2 cellular contexts compared by ENCODE assay signal in the genomic region with DNA sequence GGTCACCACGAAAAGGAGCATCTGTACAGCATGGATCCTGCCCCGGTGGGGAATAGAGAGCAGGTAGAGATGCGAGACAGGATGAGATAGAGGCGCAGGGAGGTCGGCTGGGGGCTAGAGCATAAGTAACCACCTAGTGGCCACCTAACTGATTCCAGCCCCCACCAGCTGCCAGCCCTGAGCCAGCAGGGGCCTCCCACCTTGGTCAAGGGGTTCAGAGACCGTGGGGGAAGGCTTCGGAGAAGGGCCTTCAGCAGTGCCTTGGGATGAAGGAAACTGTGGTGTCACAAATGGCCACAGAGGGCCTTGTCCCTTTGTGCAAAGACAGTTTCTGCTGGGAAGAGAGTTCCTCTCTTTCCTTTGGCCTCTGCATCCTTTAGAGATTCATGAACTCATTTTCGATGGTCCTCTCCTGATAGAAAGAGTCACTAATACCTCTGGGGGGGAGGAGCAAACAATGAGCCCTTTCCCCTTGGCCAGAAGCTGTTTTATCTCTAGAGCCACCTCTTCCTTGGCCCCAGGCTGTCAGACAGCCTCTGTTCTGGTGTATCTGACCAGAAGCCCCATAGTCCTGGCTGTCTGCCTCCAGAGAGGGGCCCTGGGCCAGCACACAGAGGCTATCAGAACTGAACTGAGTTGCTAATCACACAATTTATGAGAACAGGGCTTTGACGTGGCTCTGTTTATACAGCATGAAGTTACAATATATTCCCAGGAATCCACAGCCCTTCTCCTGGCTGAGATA.
TF ChIP-seq lines count a peak whose summit lies in the region.

No MANE protein-coding gene starts in this region.

TF ChIP-seq in IMR-90, 13 proteins besides CTCF, POLR2A, EP300 and RAD21:
- TF ChIP-seq NFE2L2 (IDR thresholded peaks at IDR 0.05; ENCODE audit: low read depth, low read length) (no peak), SMC3 (IDR thresholded peaks at IDR 0.05; ENCODE audit: low read depth, low read length) (no peak), RCOR1 (IDR thresholded peaks at IDR 0.05; ENCODE audit: insufficient replicate concordance, low read length) (no peak), FOS (IDR thresholded peaks at IDR 0.05; ENCODE audit: low read depth, low read length) (no peak), CHD1 (IDR thresholded peaks at IDR 0.05; ENCODE audit: low read depth, low read length) (no peak), RFX5 (IDR thresholded peaks at IDR 0.05; ENCODE audit: low read depth, low read length) (no peak), BHLHE40 (IDR thresholded peaks at IDR 0.05; ENCODE audit: low read depth, low read length) (no peak), MAFK (IDR thresholded peaks at IDR 0.05; ENCODE audit: low read depth, low read length) (no peak), CEBPB (IDR thresholded peaks at IDR 0.05; ENCODE audit: low read depth, low read length) (no peak), MAZ (IDR thresholded peaks at IDR 0.05; ENCODE audit: borderline replicate concordance, low read depth, low read length) (no peak), MXI1 (IDR thresholded peaks at IDR 0.05; ENCODE audit: borderline replicate concordance, low read depth, low read length) (no peak)
- TF ChIP-seq, protein P1, sequence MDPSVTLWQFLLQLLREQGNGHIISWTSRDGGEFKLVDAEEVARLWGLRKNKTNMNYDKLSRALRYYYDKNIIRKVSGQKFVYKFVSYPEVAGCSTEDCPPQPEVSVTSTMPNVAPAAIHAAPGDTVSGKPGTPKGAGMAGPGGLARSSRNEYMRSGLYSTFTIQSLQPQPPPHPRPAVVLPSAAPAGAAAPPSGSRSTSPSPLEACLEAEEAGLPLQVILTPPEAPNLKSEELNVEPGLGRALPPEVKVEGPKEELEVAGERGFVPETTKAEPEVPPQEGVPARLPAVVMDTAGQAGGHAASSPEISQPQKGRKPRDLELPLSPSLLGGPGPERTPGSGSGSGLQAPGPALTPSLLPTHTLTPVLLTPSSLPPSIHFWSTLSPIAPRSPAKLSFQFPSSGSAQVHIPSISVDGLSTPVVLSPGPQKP (IDR thresholded peaks at IDR 0.05; ENCODE audit: borderline replicate concordance, low read depth, low read length): no peak
- TF ChIP-seq, protein P2, sequence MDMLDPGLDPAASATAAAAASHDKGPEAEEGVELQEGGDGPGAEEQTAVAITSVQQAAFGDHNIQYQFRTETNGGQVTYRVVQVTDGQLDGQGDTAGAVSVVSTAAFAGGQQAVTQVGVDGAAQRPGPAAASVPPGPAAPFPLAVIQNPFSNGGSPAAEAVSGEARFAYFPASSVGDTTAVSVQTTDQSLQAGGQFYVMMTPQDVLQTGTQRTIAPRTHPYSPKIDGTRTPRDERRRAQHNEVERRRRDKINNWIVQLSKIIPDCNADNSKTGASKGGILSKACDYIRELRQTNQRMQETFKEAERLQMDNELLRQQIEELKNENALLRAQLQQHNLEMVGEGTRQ (IDR thresholded peaks at IDR 0.05; ENCODE audit: low read depth, low read length): no peak

TF ChIP-seq in HepG2, 621 proteins besides CTCF, POLR2A, EP300 and RAD21:
- TF ChIP-seq, protein P3, sequence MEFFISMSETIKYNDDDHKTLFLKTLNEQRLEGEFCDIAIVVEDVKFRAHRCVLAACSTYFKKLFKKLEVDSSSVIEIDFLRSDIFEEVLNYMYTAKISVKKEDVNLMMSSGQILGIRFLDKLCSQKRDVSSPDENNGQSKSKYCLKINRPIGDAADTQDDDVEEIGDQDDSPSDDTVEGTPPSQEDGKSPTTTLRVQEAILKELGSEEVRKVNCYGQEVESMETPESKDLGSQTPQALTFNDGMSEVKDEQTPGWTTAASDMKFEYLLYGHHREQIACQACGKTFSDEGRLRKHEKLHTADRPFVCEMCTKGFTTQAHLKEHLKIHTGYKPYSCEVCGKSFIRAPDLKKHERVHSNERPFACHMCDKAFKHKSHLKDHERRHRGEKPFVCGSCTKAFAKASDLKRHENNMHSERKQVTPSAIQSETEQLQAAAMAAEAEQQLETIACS (CRISPR knock-in tag; IDR thresholded peaks at IDR 0.05): no peak
- no peak for TF ChIP-seq BHLHE40 (IDR thresholded peaks at IDR 0.05; ENCODE audit: low read length)
- TF ChIP-seq SP4 (CRISPR knock-in tag; IDR thresholded peaks at IDR 0.05): no peak
- no peak for TF ChIP-seq TBL1XR1 (IDR thresholded peaks at IDR 0.05; ENCODE audit: borderline replicate concordance, low read length, partially characterized antibody)
- TF ChIP-seq, protein P4, sequence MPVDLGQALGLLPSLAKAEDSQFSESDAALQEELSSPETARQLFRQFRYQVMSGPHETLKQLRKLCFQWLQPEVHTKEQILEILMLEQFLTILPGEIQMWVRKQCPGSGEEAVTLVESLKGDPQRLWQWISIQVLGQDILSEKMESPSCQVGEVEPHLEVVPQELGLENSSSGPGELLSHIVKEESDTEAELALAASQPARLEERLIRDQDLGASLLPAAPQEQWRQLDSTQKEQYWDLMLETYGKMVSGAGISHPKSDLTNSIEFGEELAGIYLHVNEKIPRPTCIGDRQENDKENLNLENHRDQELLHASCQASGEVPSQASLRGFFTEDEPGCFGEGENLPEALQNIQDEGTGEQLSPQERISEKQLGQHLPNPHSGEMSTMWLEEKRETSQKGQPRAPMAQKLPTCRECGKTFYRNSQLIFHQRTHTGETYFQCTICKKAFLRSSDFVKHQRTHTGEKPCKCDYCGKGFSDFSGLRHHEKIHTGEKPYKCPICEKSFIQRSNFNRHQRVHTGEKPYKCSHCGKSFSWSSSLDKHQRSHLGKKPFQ (CRISPR knock-in tag; IDR thresholded peaks at IDR 0.05; ENCODE audit: insufficient replicate concordance): no peak
- TF ChIP-seq SPEN (CRISPR knock-in tag; IDR thresholded peaks at IDR 0.05; ENCODE audit: low read depth): no peak
- no peak for TF ChIP-seq REL (CRISPR knock-in tag; conservative IDR thresholded peaks at IDR 0.05)
- no peak for TF ChIP-seq PPARG (CRISPR knock-in tag; conservative IDR thresholded peaks at IDR 0.05)
- TF ChIP-seq SIN3A (IDR thresholded peaks at IDR 0.05; ENCODE audit: borderline replicate concordance, low read depth, low read length): no peak
- no peak for TF ChIP-seq PHF8 (CRISPR knock-in tag; IDR thresholded peaks at IDR 0.05)
- TF ChIP-seq IKZF1 (IDR thresholded peaks at IDR 0.05): no peak
- TF ChIP-seq, protein P5, sequence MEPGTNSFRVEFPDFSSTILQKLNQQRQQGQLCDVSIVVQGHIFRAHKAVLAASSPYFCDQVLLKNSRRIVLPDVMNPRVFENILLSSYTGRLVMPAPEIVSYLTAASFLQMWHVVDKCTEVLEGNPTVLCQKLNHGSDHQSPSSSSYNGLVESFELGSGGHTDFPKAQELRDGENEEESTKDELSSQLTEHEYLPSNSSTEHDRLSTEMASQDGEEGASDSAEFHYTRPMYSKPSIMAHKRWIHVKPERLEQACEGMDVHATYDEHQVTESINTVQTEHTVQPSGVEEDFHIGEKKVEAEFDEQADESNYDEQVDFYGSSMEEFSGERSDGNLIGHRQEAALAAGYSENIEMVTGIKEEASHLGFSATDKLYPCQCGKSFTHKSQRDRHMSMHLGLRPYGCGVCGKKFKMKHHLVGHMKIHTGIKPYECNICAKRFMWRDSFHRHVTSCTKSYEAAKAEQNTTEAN (CRISPR knock-in tag; conservative IDR thresholded peaks at IDR 0.05): no peak
- no peak for TF ChIP-seq ZNF549 (CRISPR knock-in tag; IDR thresholded peaks at IDR 0.05)
- TF ChIP-seq, protein P6, sequence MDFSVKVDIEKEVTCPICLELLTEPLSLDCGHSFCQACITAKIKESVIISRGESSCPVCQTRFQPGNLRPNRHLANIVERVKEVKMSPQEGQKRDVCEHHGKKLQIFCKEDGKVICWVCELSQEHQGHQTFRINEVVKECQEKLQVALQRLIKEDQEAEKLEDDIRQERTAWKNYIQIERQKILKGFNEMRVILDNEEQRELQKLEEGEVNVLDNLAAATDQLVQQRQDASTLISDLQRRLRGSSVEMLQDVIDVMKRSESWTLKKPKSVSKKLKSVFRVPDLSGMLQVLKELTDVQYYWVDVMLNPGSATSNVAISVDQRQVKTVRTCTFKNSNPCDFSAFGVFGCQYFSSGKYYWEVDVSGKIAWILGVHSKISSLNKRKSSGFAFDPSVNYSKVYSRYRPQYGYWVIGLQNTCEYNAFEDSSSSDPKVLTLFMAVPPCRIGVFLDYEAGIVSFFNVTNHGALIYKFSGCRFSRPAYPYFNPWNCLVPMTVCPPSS (IDR thresholded peaks at IDR 0.05): no peak
- TF ChIP-seq, protein P7, sequence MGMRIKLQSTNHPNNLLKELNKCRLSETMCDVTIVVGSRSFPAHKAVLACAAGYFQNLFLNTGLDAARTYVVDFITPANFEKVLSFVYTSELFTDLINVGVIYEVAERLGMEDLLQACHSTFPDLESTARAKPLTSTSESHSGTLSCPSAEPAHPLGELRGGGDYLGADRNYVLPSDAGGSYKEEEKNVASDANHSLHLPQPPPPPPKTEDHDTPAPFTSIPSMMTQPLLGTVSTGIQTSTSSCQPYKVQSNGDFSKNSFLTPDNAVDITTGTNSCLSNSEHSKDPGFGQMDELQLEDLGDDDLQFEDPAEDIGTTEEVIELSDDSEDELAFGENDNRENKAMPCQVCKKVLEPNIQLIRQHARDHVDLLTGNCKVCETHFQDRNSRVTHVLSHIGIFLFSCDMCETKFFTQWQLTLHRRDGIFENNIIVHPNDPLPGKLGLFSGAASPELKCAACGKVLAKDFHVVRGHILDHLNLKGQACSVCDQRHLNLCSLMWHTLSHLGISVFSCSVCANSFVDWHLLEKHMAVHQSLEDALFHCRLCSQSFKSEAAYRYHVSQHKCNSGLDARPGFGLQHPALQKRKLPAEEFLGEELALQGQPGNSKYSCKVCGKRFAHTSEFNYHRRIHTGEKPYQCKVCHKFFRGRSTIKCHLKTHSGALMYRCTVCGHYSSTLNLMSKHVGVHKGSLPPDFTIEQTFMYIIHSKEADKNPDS (CRISPR knock-in tag; IDR thresholded peaks at IDR 0.05): no peak
- TF ChIP-seq STAT5B (CRISPR knock-in tag; IDR thresholded peaks at IDR 0.05): no peak
- TF ChIP-seq PAWR (CRISPR knock-in tag; IDR thresholded peaks at IDR 0.05; ENCODE audit: borderline replicate concordance): no peak
- no peak for TF ChIP-seq JARID2 (CRISPR knock-in tag; IDR thresholded peaks at IDR 0.05; ENCODE audit: insufficient replicate concordance)
TF ChIP-seq in HepG2: peak in this region for 0.
